Comparison of ENCODE assay signal across 8 cellular contexts in genomic region chr12:124917135-124917840, GRCh38. TPM values are rescaled to one million over a fixed set of nuclear protein-coding genes. Genes with fewer than 3 reads are reported as not detected.
DNase-seq lines count a peak whose midpoint lies in the region; ATAC-seq and TF ChIP-seq lines count a peak whose summit lies in the region.

No MANE protein-coding gene starts in this region.

- H3K4me2 ChIP-seq in neural progenitor cell, result peak overlapping the region; percentile 84

- peak overlapping the region; percentile 87 for H3K27ac ChIP-seq in CD8-positive, alpha-beta T cell (ENCODE audit: low read depth, low read length)
- H3K27ac ChIP-seq in neural progenitor cell (peak overlapping the region; percentile 91), suprapubic skin (peak overlapping the region; percentile 100)

- H3K27me3 Mint-ChIP-seq in CD8-positive, alpha-beta T cell (ENCODE audit: low read depth), result no peaks in the 10 kb centered on the region
- peaks cover 38% of the 10 kb centered on the region for H3K27me3 Mint-ChIP-seq in neural progenitor cell (ENCODE audit: insufficient read depth, low read depth)

- H3K4me3 ChIP-seq in CD8-positive, alpha-beta T cell (ENCODE audit: low read depth, low read length), result peak overlapping the region; percentile 31
- peak overlapping the region; percentile 56 for H3K4me3 ChIP-seq in fibroblast of the aortic adventitia (ENCODE audit: low read depth, low read length)
- H3K4me3 ChIP-seq in neural progenitor cell, result peak overlapping the region; percentile 90
- H3K4me3 ChIP-seq in suprapubic skin, result peak overlapping the region; percentile 88

- peaks cover 24% of the 10 kb centered on the region for H3K36me3 Mint-ChIP-seq in CD8-positive, alpha-beta T cell
- H3K36me3 Mint-ChIP-seq in neural progenitor cell, result peaks cover 24% of the 10 kb centered on the region

- POLR2A ChIA-PET in CD8-positive, alpha-beta T cell (lab: Charles Lee), result interaction anchor here (0.8 to 12.3 kb wide), 5 partner anchors 8 to 71 kb away, joined by 3 to 312 read pairs (median 11); partner anchors contain the start of gene DHX37

- peaks cover 87% of the 10 kb centered on the region for H3K4me1 Mint-ChIP-seq in CD8-positive, alpha-beta T cell (ENCODE audit: low read depth)
- peaks cover 84% of the 10 kb centered on the region for H3K4me1 Mint-ChIP-seq in neural progenitor cell

- in situ Hi-C loops in KBM-7 (cut with MboI; ENCODE audit: low pct_unique_long_range_greater_than_20kb, low sequenced_read_pairs), result no loop called here

- no peaks in the 10 kb centered on the region for H3K27me3 ChIP-seq in CD8-positive, alpha-beta T cell (ENCODE audit: insufficient read depth, low read length)
- no peaks in the 10 kb centered on the region for H3K27me3 ChIP-seq in neural progenitor cell
- no peaks in the 10 kb centered on the region for H3K27me3 ChIP-seq in suprapubic skin

- TF ChIP-seq POLR2A in suprapubic skin (IDR thresholded peaks at IDR 0.05), result peak in 1 of 2 donors; percentile 35

- WGBS in suprapubic skin, result under 1% methylated on average over 18 of the region's 19 CpGs

- H2AFZ ChIP-seq in neural progenitor cell (replicated peaks), result peak overlapping the region; percentile 41

- no peak for TF ChIP-seq CTCF in CD8-positive, alpha-beta T cell (IDR thresholded peaks at IDR 0.05)
- no peak for TF ChIP-seq CTCF in fibroblast of the aortic adventitia (IDR thresholded peaks at IDR 0.05; ENCODE audit: insufficient read depth, low read length)
- no peak for TF ChIP-seq CTCF in neural progenitor cell (IDR thresholded peaks at IDR 0.05)
- no peak for TF ChIP-seq CTCF in suprapubic skin (IDR thresholded peaks at IDR 0.05)

- peak; percentile 75 for TF ChIP-seq EP300 in suprapubic skin (IDR thresholded peaks at IDR 0.05)

- peak overlapping the region; percentile 82 for H3K4me3 Mint-ChIP-seq in CD8-positive, alpha-beta T cell
- H3K4me3 Mint-ChIP-seq in neural progenitor cell, result peak overlapping the region; percentile 78

- H3K9me3 ChIP-seq in CD8-positive, alpha-beta T cell (ENCODE audit: low read length), result no peaks in the 10 kb centered on the region
- no peaks in the 10 kb centered on the region for H3K9me3 ChIP-seq in neural progenitor cell (ENCODE audit: low read depth)
- H3K9me3 ChIP-seq in suprapubic skin, result no peaks in the 10 kb centered on the region

- H3K36me3 ChIP-seq in CD8-positive, alpha-beta T cell (ENCODE audit: insufficient read depth, low read length), result peaks cover 9% of the 10 kb centered on the region
- H3K36me3 ChIP-seq in neural progenitor cell (no peaks in the 10 kb centered on the region), suprapubic skin (peaks cover 15% of the 10 kb centered on the region)

- H4K20me1 ChIP-seq in neural progenitor cell (ENCODE audit: low read depth), result peaks cover 21% of the 10 kb centered on the region

- H3K9me3 Mint-ChIP-seq in CD8-positive, alpha-beta T cell, result no peaks in the 10 kb centered on the region
- H3K9me3 Mint-ChIP-seq in neural progenitor cell, result peaks cover 11% of the 10 kb centered on the region

- H3K4me1 ChIP-seq in CD8-positive, alpha-beta T cell (ENCODE audit: insufficient read depth, low read length), result peaks cover 62% of the 10 kb centered on the region
- peaks cover 56% of the 10 kb centered on the region for H3K4me1 ChIP-seq in neural progenitor cell
- peaks cover 73% of the 10 kb centered on the region for H3K4me1 ChIP-seq in suprapubic skin

- DNase-seq in CD8-positive, alpha-beta T cell, result peak; percentile 79 to 97 (median 87)
- DNase-seq in KBM-7 (peak; percentile 99), fibroblast of the aortic adventitia (ENCODE audit: low read depth) (peak; percentile 100), neural progenitor cell (ENCODE audit: low spot score) (peak; percentile 97), suprapubic skin (ENCODE audit: low spot score in 2 of 2) (peak; percentile 98), NCI-H2171 (lab: John Stamatoyannopoulos, UW) (no peak)
- peak; percentile 85 for DNase-seq in activated T-cell treated with anti-CD3 and anti-CD28 coated beads, Interleukin-2, amount 50 U/mL, for 1 hour

- CTCF ChIA-PET in CD8-positive, alpha-beta T cell (lab: Charles Lee), result interaction anchor here (1.4 to 17.5 kb wide), 5 partner anchors 9 to 76 kb away, joined by 3 to 323 read pairs (median 22); partner anchors contain the start of gene BRI3BP

- intact Hi-C loops in CD8-positive, alpha-beta T cell (cut with DNase I, micrococcal nuclease), result loop anchor here (1.0 to 10.0 kb wide), 4 partner anchors 10 to 945 kb away; partner anchors contain the start of genes CCDC92 (in 2 of the 2), ZNF664 (in 2 of the 2) and DHX37 (in 1 of the 2)

- H3K9ac ChIP-seq in neural progenitor cell, result no peak overlapping the region

- peak overlapping the region; percentile 97 for H3K27ac Mint-ChIP-seq in CD8-positive, alpha-beta T cell
- peak overlapping the region; percentile 99 for H3K27ac Mint-ChIP-seq in neural progenitor cell

- peaks cover 34% of the 10 kb centered on the region for H3K79me2 ChIP-seq in neural progenitor cell (ENCODE audit: low read depth)

- H3F3A ChIP-seq in neural progenitor cell (ENCODE audit: low read depth), result peaks cover 66% of the 10 kb centered on the region

- ATAC-seq in CD8-positive, alpha-beta T cell, result peak; percentile 73
- peak; percentile 47 for ATAC-seq in GM21528 (IDR thresholded peaks at IDR 0.05; ENCODE audit: low FRiP score, unreplicated experiment)

RNA-seq across cellular contexts. Expression of gene UBC, which starts 2.8 kb away (rescaled TPM):
- total RNA-seq in CD8-positive, alpha-beta T cell, result 1,000 to 10,000 TPM; 1,771 to 1,786 TPM
- total RNA-seq in fibroblast of the aortic adventitia (ENCODE audit: low replicate concordance) (501 and 1,400 TPM in 2 replicates), neural progenitor cell (ENCODE audit: low replicate concordance) (857 and 897 TPM in 2 replicates), suprapubic skin (1,000 to 10,000 TPM; 1,287 to 1,717 (median 1,373) TPM)

RNA-seq across cellular contexts. Expression of gene SCARB1, which starts 53.6 kb away (rescaled TPM):
- 1 to 10 TPM; 3.0 to 3.2 TPM for total RNA-seq in CD8-positive, alpha-beta T cell
- 3.4 and 11.3 TPM in 2 replicates for total RNA-seq in fibroblast of the aortic adventitia (ENCODE audit: low replicate concordance)
- total RNA-seq in neural progenitor cell (ENCODE audit: low replicate concordance), result 4.3 and 7.8 TPM in 2 replicates
- total RNA-seq in suprapubic skin, result 10 to 100 TPM; 25.6 to 38.1 (median 29.0) TPM

Comparison
In these comparisons a context has a peak if more than half of its experiments do, and no peak if none do; other contexts are left out.
1. H3K4me3 ChIP-seq: peak in every context shown above with its lines; median percentile 90 in neural progenitor cell; 88 in suprapubic skin; 56 in fibroblast of the aortic adventitia; 31 in CD8-positive, alpha-beta T cell.